Comparison of ENCODE assay signal across 15 cellular contexts in genomic region chr12:129984097-129984496, GRCh38.
DNase-seq lines count a peak whose midpoint lies in the region; ATAC-seq lines count a peak whose summit lies in the region.
"Had no signal": no experiment of that assay in that cellular context is flagged by ENCODE, and none has a peak within 500 bp of the region (broad histone marks: within the 10 kb centered on the region; RNA-seq: fewer than 3 reads in every experiment).

No MANE protein-coding gene starts in this region.

- H3K9me3 ChIP-seq in NT2/D1 (ENCODE audit: insufficient read depth, low read length): 0 out of 2 replicates have a peak, but pooled peaks cover 6% of the 10 kb centered on the region
- H3K9me3 ChIP-seq in SJCRH30 (replicated peaks): no peaks in the 10 kb centered on the region

- no peak overlapping the region for H3K9ac ChIP-seq in NT2/D1 (ENCODE audit: insufficient read length, low read depth)
- H3K9ac ChIP-seq: BLaER1 treated with 17β-estradiol and CSF1 and Interleukin-3, amounts not matched to agents 10 nM and 100 nM had no signal

- H3K4me3 ChIP-seq in NT2/D1 (ENCODE audit: insufficient read length, low read depth) (no peak overlapping the region), SJCRH30 (no peak overlapping the region)
- H3K4me3 ChIP-seq: BLaER1 treated with 17β-estradiol and CSF1 and Interleukin-3, amounts not matched to agents 10 nM and 100 nM had no signal

- peak; percentile 51 for DNase-seq in NCI-H748 (lab: John Stamatoyannopoulos, UW; ENCODE audit: unreplicated experiment)
- DNase-seq in NCI-H748 treated with DMSO at 0.1 percent for 48 hours (lab: John Stamatoyannopoulos, UW): no peak
- DNase-seq in NT2/D1 (ENCODE audit: low read depth, low spot score): peak; percentile 43
- DNase-seq in iPS-NIHi7 (ENCODE audit: extremely low spot score): peak; percentile 30
- DNase-seq in SJCRH30: no peak
- no peak for DNase-seq in activated CD8-positive, alpha-beta memory T cell treated with anti-CD3 and anti-CD28 coated beads, Interleukin-2, amount 50 U/mL, for 48 hours
- DNase-seq: ACHN; CD4-positive, CD25-positive, alpha-beta regulatory T cell; DMS53; GOT3; HCEC 1CT; HFFc6 had no signal

- no peak for ATAC-seq in GM21526 (IDR thresholded peaks at IDR 0.05; ENCODE audit: low FRiP score, unreplicated experiment)

- H3K4me1 ChIP-seq in NT2/D1 (ENCODE audit: insufficient read depth, insufficient read length): peaks cover 3% of the 10 kb centered on the region
- H3K4me1 ChIP-seq in SJCRH30: no peaks in the 10 kb centered on the region
- H3K4me1 ChIP-seq: BLaER1 treated with 17β-estradiol and CSF1 and Interleukin-3, amounts not matched to agents 10 nM and 100 nM had no signal

- no peaks in the 10 kb centered on the region for H3K36me3 ChIP-seq in NT2/D1 (ENCODE audit: insufficient read depth, insufficient read length, low read length)
- H3K36me3 ChIP-seq in SJCRH30: no peaks in the 10 kb centered on the region
- H3K36me3 ChIP-seq: BLaER1 treated with 17β-estradiol and CSF1 and Interleukin-3, amounts not matched to agents 10 nM and 100 nM had no signal

- H3K27me3 ChIP-seq in NT2/D1 (ENCODE audit: insufficient read depth, insufficient read length): no peaks in the 10 kb centered on the region
- H3K27me3 ChIP-seq in SJCRH30: no peaks in the 10 kb centered on the region
- H3K27me3 ChIP-seq: BLaER1 treated with 17β-estradiol and CSF1 and Interleukin-3, amounts not matched to agents 10 nM and 100 nM had no signal

- no peak overlapping the region for H3K27ac ChIP-seq in SJCRH30
- H3K27ac ChIP-seq: BLaER1 treated with 17β-estradiol and CSF1 and Interleukin-3, amounts not matched to agents 10 nM and 100 nM; HL-60 had no signal

Comparison
In these comparisons a context has a peak if more than half of its experiments do, and no peak if none do; other contexts are left out.
1. DNase-seq: peak in NCI-H748 (single experiment), NT2/D1 (single experiment) and iPS-NIHi7 (single experiment); none in NCI-H748 treated with DMSO at 0.1 percent for 48 hours (single experiment), SJCRH30 (0 of 2) and activated CD8-positive, alpha-beta memory T cell treated with anti-CD3 and anti-CD28 coated beads, Interleukin-2, amount 50 U/mL, for 48 hours (single experiment).